23 cellular contexts compared by ENCODE assay signal in genomic region chr22:39565414-39565944, GRCh38. TPM values are rescaled to one million over a fixed set of nuclear protein-coding genes. Genes with fewer than 3 reads are reported as not detected.
"Had no signal": no experiment of that assay in that cellular context is flagged by ENCODE, and none has a peak within 500 bp of the region (broad histone marks: within the 10 kb centered on the region; RNA-seq: fewer than 3 reads in every experiment).

No MANE protein-coding gene starts in this region.

- H3K27me3 ChIP-seq: cardiac muscle cell had no signal

- H3K4me3 Mint-ChIP-seq: activated B cell treated with CpG ODN at 0.5 μM for 24 hours; activated CD4-positive, alpha-beta memory T cell treated with anti-CD3 and anti-CD28 coated beads for 36 hours; activated CD4-positive, alpha-beta T cell treated with anti-CD3 and anti-CD28 coated beads for 36 hours; activated T-cell treated with anti-CD3 and anti-CD28 coated beads, Interleukin-2, amount 50 U/mL, for 72 hours; endodermal cell; stimulated activated memory B cell treated with anti-CD40 and anti-IgM and Interleukin-4, amounts not matched to agents 10 μg/mL and 1 μg/mL and 100 μg/mL, for 72 hours; T-cell; type B pancreatic cell had no signal

- H3K9me3 Mint-ChIP-seq: activated CD4-positive, alpha-beta memory T cell treated with anti-CD3 and anti-CD28 coated beads for 36 hours; endodermal cell; type B pancreatic cell had no signal

- H3K27me3 Mint-ChIP-seq: activated CD4-positive, alpha-beta memory T cell treated with anti-CD3 and anti-CD28 coated beads for 36 hours; activated CD4-positive, alpha-beta T cell treated with anti-CD3 and anti-CD28 coated beads for 36 hours had no signal

- DNase-seq: activated B cell treated with CpG ODN at 0.5 μM for 24 hours; activated CD4-positive, alpha-beta memory T cell treated with anti-CD3 and anti-CD28 coated beads for 36 hours; activated CD4-positive, alpha-beta T cell treated with anti-CD3 and anti-CD28 coated beads for 36 hours; activated effector memory CD4-positive, alpha-beta T cell treated with anti-CD3 and anti-CD28 coated beads, Interleukin-2, amount 50 U/mL, for 16 hours; activated T-cell treated with anti-CD3 and anti-CD28 coated beads, Interleukin-2, amount 50 U/mL, for 72 hours; cortex of kidney; endodermal cell; heart right ventricle; lower lobe of right lung; mesendoderm; mucosa of descending colon; occipital lobe; sigmoid colon; stimulated activated CD4-positive, alpha-beta T cell treated with anti-CD3 and anti-CD28 coated beads, Interleukin-15, amount 100 ng/mL, for 24 hours; T-cell had no signal

- H3K4me2 ChIP-seq: smooth muscle cell had no signal

- H3K4me1 Mint-ChIP-seq: endodermal cell had no signal

- H3K27ac Mint-ChIP-seq: activated B cell treated with CpG ODN at 0.5 μM for 24 hours; activated CD4-positive, alpha-beta memory T cell treated with anti-CD3 and anti-CD28 coated beads for 36 hours; activated CD4-positive, alpha-beta T cell treated with anti-CD3 and anti-CD28 coated beads for 36 hours; activated T-cell treated with anti-CD3 and anti-CD28 coated beads, Interleukin-2, amount 50 U/mL, for 72 hours; endodermal cell; stimulated activated memory B cell treated with anti-CD40 and anti-IgM and Interleukin-4, amounts not matched to agents 10 μg/mL and 1 μg/mL and 100 μg/mL, for 72 hours; T-cell; type B pancreatic cell had no signal

- H3K36me3 ChIP-seq: cardiac muscle cell, gastroesophageal sphincter, heart right ventricle, lower lobe of right lung, sigmoid colon, thoracic aorta had no signal

- ATAC-seq: activated CD4-positive, alpha-beta T cell treated with anti-CD3 and anti-CD28 coated beads for 36 hours; activated T-cell treated with anti-CD3 and anti-CD28 coated beads, Interleukin-2, amount 50 U/mL, for 72 hours; gastroesophageal sphincter; heart right ventricle; lower lobe of right lung; mucosa of descending colon; stimulated activated memory B cell treated with anti-CD40 and anti-IgM and Interleukin-4, amounts not matched to agents 10 μg/mL and 1 μg/mL and 100 μg/mL, for 72 hours; T-cell had no signal

- H3K4me1 ChIP-seq: gastroesophageal sphincter, heart right ventricle, lower lobe of right lung, sigmoid colon had no signal

- H3K27ac ChIP-seq: cardiac muscle cell, epithelial cell of prostate, gastroesophageal sphincter, heart right ventricle, lower lobe of right lung, sigmoid colon, thoracic aorta had no signal

- FAIRE-seq: keratinocyte had no signal

- H3K4me3 ChIP-seq: cardiac muscle cell, gastroesophageal sphincter, heart right ventricle, lower lobe of right lung, mucosa of descending colon, sigmoid colon, smooth muscle cell, thoracic aorta had no signal

- H3K36me3 Mint-ChIP-seq: activated CD4-positive, alpha-beta memory T cell treated with anti-CD3 and anti-CD28 coated beads for 36 hours; T-cell; type B pancreatic cell had no signal

- H3K9me3 ChIP-seq: gastroesophageal sphincter, heart right ventricle, lower lobe of right lung, mucosa of descending colon, sigmoid colon, thoracic aorta had no signal

RNA-seq across cellular contexts. Expression of gene CACNA1I, which starts 5.1 kb away (rescaled TPM):
- total RNA-seq: activated B cell treated with CpG ODN at 0.5 μM for 24 hours, smooth muscle cell had no signal
- polyA plus RNA-seq: keratinocyte, smooth muscle cell had no signal
